In the genomic region with DNA sequence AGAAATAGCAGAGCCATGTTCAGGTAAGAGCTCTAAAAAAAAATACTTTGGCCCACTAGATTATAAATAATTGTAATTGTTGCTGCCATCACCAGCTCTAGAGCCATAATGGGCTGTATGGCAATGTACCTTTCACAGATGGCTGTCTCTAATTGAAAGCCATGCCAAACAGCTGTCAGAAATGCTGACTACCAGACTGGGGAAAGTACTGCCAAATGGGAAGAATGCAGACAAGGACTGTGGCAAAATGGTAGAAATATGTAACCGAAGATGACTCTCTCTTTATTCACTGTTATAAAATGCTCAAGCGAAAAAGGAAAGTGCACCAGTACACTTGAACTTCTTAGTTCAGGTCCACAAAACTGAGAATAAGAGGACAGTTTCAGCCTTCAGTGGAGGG, we compare ENCODE assay signal across 15 cellular contexts. TPM values are rescaled to one million over a fixed set of nuclear protein-coding genes. Genes with fewer than 3 reads are reported as not detected.
DNase-seq lines count a peak whose midpoint lies in the region; ATAC-seq and TF ChIP-seq lines count a peak whose summit lies in the region.
"Had no signal": no experiment of that assay in that cellular context is flagged by ENCODE, and none has a peak within 500 bp of the region (broad histone marks: within the 10 kb centered on the region; RNA-seq: fewer than 3 reads in every experiment).

No MANE protein-coding gene starts in this region.

- no peaks in the 10 kb centered on the region for H3F3A ChIP-seq in MM.1S (ENCODE audit: insufficient read depth, low read length)

- TF ChIP-seq POLR2A in esophagus muscularis mucosa (IDR thresholded peaks at IDR 0.05; ENCODE audit: low read depth), result no peak

- no peak for TF ChIP-seq CTCF in esophagus muscularis mucosa (IDR thresholded peaks at IDR 0.05)
- no peak for TF ChIP-seq CTCF in MM.1S (IDR thresholded peaks at IDR 0.05; ENCODE audit: low read length)

- H4K20me1 ChIP-seq in MM.1S (ENCODE audit: insufficient read depth, low read length), result no peaks in the 10 kb centered on the region

- no peak overlapping the region for H2AK5ac ChIP-seq in mesenchymal stem cell (ENCODE audit: low read length, severe bottlenecking)

- H3K4me2 ChIP-seq in mesenchymal stem cell (ENCODE audit: low read length, poor library complexity, severe bottlenecking) (no peak overlapping the region), MM.1S (ENCODE audit: low read depth, low read length) (no peak overlapping the region)

- no peaks in the 10 kb centered on the region for H3K36me3 ChIP-seq in esophagus muscularis mucosa
- no peaks in the 10 kb centered on the region for H3K36me3 ChIP-seq in mesenchymal stem cell (ENCODE audit: control insufficient read depth in 1 of 2, insufficient read depth in 2 of 2, low read depth in 1 of 2, low read length in 2 of 2)
- no peaks in the 10 kb centered on the region for H3K36me3 ChIP-seq in MM.1S (replicated peaks; ENCODE audit: insufficient read depth, low read length)

- no peaks in the 10 kb centered on the region for H3K79me2 ChIP-seq in MM.1S (ENCODE audit: low read length)

- H4K8ac ChIP-seq in mesenchymal stem cell (ENCODE audit: low read length), result no peak overlapping the region

- H3K27ac ChIP-seq in esophagus muscularis mucosa (replicated peaks in 1 of 4) (no peak overlapping the region), mesenchymal stem cell (ENCODE audit: low read length, poor library complexity, severe bottlenecking) (no peak overlapping the region), MM.1S (ENCODE audit: low read length) (no peak overlapping the region)

- no peak overlapping the region for H3K14ac ChIP-seq in mesenchymal stem cell (ENCODE audit: low read length in 2 of 2)

- no peak overlapping the region for H2BK5ac ChIP-seq in mesenchymal stem cell (ENCODE audit: low read depth, low read length, poor library complexity, severe bottlenecking)

- no peaks in the 10 kb centered on the region for H3K79me1 ChIP-seq in mesenchymal stem cell (replicated peaks; ENCODE audit: low read length, poor library complexity, severe bottlenecking)

- H3K4ac ChIP-seq in mesenchymal stem cell (ENCODE audit: low read depth in 1 of 2, low read length in 2 of 2), result no peak overlapping the region

- no peak overlapping the region for H2BK120ac ChIP-seq in mesenchymal stem cell (ENCODE audit: low read depth, low read length)

- 83% methylated on average over 2 of the region's 2 CpGs for WGBS in esophagus muscularis mucosa
- 100% methylated on average over 2 of the region's 2 CpGs for WGBS in mesenchymal stem cell

- ATAC-seq in HG02970 (IDR thresholded peaks at IDR 0.05; ENCODE audit: low FRiP score, unreplicated experiment), result no peak
- ATAC-seq: PC-3, T-cell had no signal

- H3K4me3 ChIP-seq in esophagus muscularis mucosa, result no peak overlapping the region
- no peak overlapping the region for H3K4me3 ChIP-seq in mesenchymal stem cell (ENCODE audit: insufficient read depth in 1 of 2, low read depth in 1 of 2, low read length in 2 of 2)
- H3K4me3 ChIP-seq in MM.1S (ENCODE audit: low read length), result no peak overlapping the region

- no peak overlapping the region for H2AFZ ChIP-seq in mesenchymal stem cell (ENCODE audit: low read depth, low read length)
- H2AFZ ChIP-seq in MM.1S (ENCODE audit: low read length), result no peak overlapping the region

- H3K9me2 ChIP-seq in MM.1S (replicated peaks; ENCODE audit: insufficient read depth, low read length), result no peaks in the 10 kb centered on the region

- no peak overlapping the region for H4K91ac ChIP-seq in mesenchymal stem cell (ENCODE audit: low read length)

- DNase-seq in AG08396 (ENCODE audit: low spot score) (peak; percentile 32), GM03348 (ENCODE audit: low spot score) (peak; percentile 46), NCI-H2171 treated with DMSO at 0.1 percent for 48 hours (lab: John Stamatoyannopoulos, UW) (peak; percentile 88), esophagus muscularis mucosa (ENCODE audit: extremely low spot score) (peak; percentile 75), OCI-M1 (lab: John Stamatoyannopoulos, UW) (no peak), mesenchymal stem cell (no peak), MM.1S (no peak)
- DNase-seq: DMS79, GDM1, H7, NCI-H2081, NCI-H510A, PC-3, T-cell had no signal

- H3K9ac ChIP-seq in mesenchymal stem cell (ENCODE audit: low read length) (no peak overlapping the region), MM.1S (ENCODE audit: low read length) (no peak overlapping the region)

- no peak overlapping the region for H3K18ac ChIP-seq in mesenchymal stem cell (ENCODE audit: low read depth in 1 of 2, low read length in 2 of 2)

- TF ChIP-seq EP300 in esophagus muscularis mucosa (IDR thresholded peaks at IDR 0.05), result no peak

- intact Hi-C loops in esophagus muscularis mucosa (cut with DNase I), result no loop called here

- no peak overlapping the region for H2BK15ac ChIP-seq in mesenchymal stem cell (ENCODE audit: low read depth, poor library complexity, severe bottlenecking)

- H3K9me3 ChIP-seq in esophagus muscularis mucosa (no peaks in the 10 kb centered on the region), mesenchymal stem cell (ENCODE audit: control insufficient read depth, low read length) (peaks cover 11% of the 10 kb centered on the region), MM.1S (replicated peaks; ENCODE audit: insufficient read depth, low read length) (no peaks in the 10 kb centered on the region; the same call in 1 of the 2 replicates)

- H3K4me1 ChIP-seq in esophagus muscularis mucosa (no peaks in the 10 kb centered on the region), mesenchymal stem cell (ENCODE audit: control insufficient read depth, insufficient read depth, low read depth, low read length) (no peaks in the 10 kb centered on the region), MM.1S (ENCODE audit: low read length) (no peaks in the 10 kb centered on the region)

- H3K23ac ChIP-seq in mesenchymal stem cell (ENCODE audit: low read length in 2 of 2), result no peak overlapping the region

- no peaks in the 10 kb centered on the region for H3K27me3 ChIP-seq in esophagus muscularis mucosa
- peaks cover 5 to 7% of the 10 kb centered on the region in 2 experiments for H3K27me3 ChIP-seq in mesenchymal stem cell (ENCODE audit: control insufficient read depth in 1 of 2, insufficient read depth in 1 of 2, low read length in 2 of 2)
- H3K27me3 ChIP-seq in MM.1S (replicated peaks; ENCODE audit: insufficient read depth, low read length), result no peaks in the 10 kb centered on the region

- no peak overlapping the region for H2BK12ac ChIP-seq in mesenchymal stem cell (ENCODE audit: low read length in 2 of 2)

RNA-seq across cellular contexts. Expression of gene LPGAT1, which starts 46.3 kb away (rescaled TPM):
- 10 to 100 TPM; 49.0 to 76.2 (median 62.2) TPM for total RNA-seq in esophagus muscularis mucosa
- polyA plus RNA-seq in mesenchymal stem cell (2013, experiment 1 of 2), result 19.9 TPM
- 20.2 TPM for polyA plus RNA-seq in mesenchymal stem cell (2013, experiment 2 of 2)

Comparison
In these comparisons a context has a peak if more than half of its experiments do, and no peak if none do; other contexts are left out.
1. DNase-seq: peak in AG08396 (single experiment), GM03348 (single experiment), NCI-H2171 treated with DMSO at 0.1 percent for 48 hours (single experiment) and esophagus muscularis mucosa (single experiment); none in OCI-M1 (single experiment), mesenchymal stem cell (single experiment) and MM.1S (single experiment).